In genomic region chr18:35616664-35617423, GRCh38 we compare ENCODE assay signal across 9 cellular contexts. TPM values are rescaled to one million over a fixed set of nuclear protein-coding genes. Genes with fewer than 3 reads are reported as not detected.
DNase-seq lines count a peak whose midpoint lies in the region; ATAC-seq, FAIRE-seq and TF ChIP-seq lines count a peak whose summit lies in the region.
"Had no signal": no experiment of that assay in that cellular context is flagged by ENCODE, and none has a peak within 500 bp of the region (broad histone marks: within the 10 kb centered on the region; RNA-seq: fewer than 3 reads in every experiment).

No MANE protein-coding gene starts in this region.

- peaks cover 0 to 31% (median 17%) of the 10 kb centered on the region in 11 experiments; a peak in 15 of 22 replicates for H3K36me3 ChIP-seq in BLaER1 treated with 17β-estradiol and CSF1 and Interleukin-3, amounts not matched to agents 10 nM and 100 nM
- H3K36me3 ChIP-seq in K562 (ENCODE audit: control insufficient read depth, insufficient read depth, low read length) (no peaks in the 10 kb centered on the region), right lobe of liver (no peaks in the 10 kb centered on the region)
- H3K36me3 ChIP-seq: tibial nerve had no signal

- H3K4me3 ChIP-seq in BLaER1 treated with 17β-estradiol and CSF1 and Interleukin-3, amounts not matched to agents 10 nM and 100 nM, result no peak overlapping the region
- H3K4me3 ChIP-seq in K562 (no peak overlapping the region), right lobe of liver (no peak overlapping the region)
- H3K4me3 ChIP-seq: tibial nerve had no signal

- no peaks in the 10 kb centered on the region for H3K27me3 ChIP-seq in BLaER1 treated with 17β-estradiol and CSF1 and Interleukin-3, amounts not matched to agents 10 nM and 100 nM
- H3K27me3 ChIP-seq in K562 (ENCODE audit: control insufficient read depth in 2 of 2, insufficient read depth in 2 of 2, low read length in 2 of 2) (no peaks in the 10 kb centered on the region), right lobe of liver (no peaks in the 10 kb centered on the region)
- H3K27me3 ChIP-seq: tibial nerve had no signal

- TF ChIP-seq RAD21 in K562 (CRISPR knock-in tag; conservative IDR thresholded peaks at IDR 0.05 in 1 of 2, IDR thresholded peaks at IDR 0.05 in 1 of 2), result no peak

- 29% methylated on average over 6 of the region's 6 CpGs for WGBS in K562 (ENCODE audit: insufficient coverage, low coverage, missing lambda C conversion rate)
- WGBS in right lobe of liver (ENCODE audit: insufficient coverage, low coverage, low lambda C conversion rate, missing lambda C conversion rate), result 46% methylated on average over 4 of the region's 6 CpGs

- H3K9me3 ChIP-seq in BLaER1 treated with 17β-estradiol and CSF1 and Interleukin-3, amounts not matched to agents 10 nM and 100 nM (replicated peaks in 1 of 11), result peaks cover 0 to 15% (median 8%) of the 10 kb centered on the region in 11 experiments; a peak in 14 of 22 replicates
- H3K9me3 ChIP-seq in K562 (replicated peaks; ENCODE audit: control insufficient read depth, insufficient read depth, low read depth, low read length) (no peaks in the 10 kb centered on the region), right lobe of liver (no peaks in the 10 kb centered on the region)
- H3K9me3 ChIP-seq: tibial nerve had no signal

- no peaks in the 10 kb centered on the region for H3K27me3 Mint-ChIP-seq in T-helper 2 cell treated with Interferon-gamma antibody and Interleukin-4, amounts not matched to agents 5 μg/mL and 100 μg/mL, for 36 hours (ENCODE audit: low read depth)

- in situ Hi-C loops in K562 (cut with MboI), result no loop called here

- H3K9me3 Mint-ChIP-seq in T-helper 2 cell treated with Interferon-gamma antibody and Interleukin-4, amounts not matched to agents 5 μg/mL and 100 μg/mL, for 36 hours, result no peaks in the 10 kb centered on the region

- DNase-seq in T-helper 2 cell treated with Interferon-gamma antibody and Interleukin-4, amounts not matched to agents 5 μg/mL and 100 μg/mL, for 36 hours (ENCODE audit: low spot score), result peak; percentile 66
- peak in 2 of 4 experiments; percentile 29 to 42 for DNase-seq in K562 (ENCODE audit: extremely low read depth in 1 of 4, low spot score in 3 of 4)
- peak in 2 of 3 donors; percentile 24 to 38 for DNase-seq in right lobe of liver
- peak; percentile 31 to 48 (median 36) for DNase-seq in stimulated activated CD4-positive, alpha-beta T cell treated with anti-CD3 and anti-CD28 coated beads, TNF-alpha, amount 100 ng/mL, for 48 hours (ENCODE audit: low read depth in 3 of 3)
- no peak for DNase-seq in NCI-H82 treated with DMSO at 0.1 percent for 48 hours (lab: John Stamatoyannopoulos, UW; ENCODE audit: unreplicated experiment)

- no peaks in the 10 kb centered on the region for H3K79me2 ChIP-seq in K562 (ENCODE audit: control insufficient read depth, insufficient read depth, low read length)

- TF ChIP-seq POLR2A in K562 (conservative IDR thresholded peaks at IDR 0.05), result no peak
- TF ChIP-seq POLR2A in right lobe of liver (IDR thresholded peaks at IDR 0.05), result no peak

- peak overlapping the region; percentile 47 to 80 (median 68) for H3K4me2 ChIP-seq in BLaER1 treated with 17β-estradiol and CSF1 and Interleukin-3, amounts not matched to agents 10 nM and 100 nM
- H3K4me2 ChIP-seq in K562 (ENCODE audit: insufficient read depth, low read length), result no peak overlapping the region

- no peaks in the 10 kb centered on the region for H3K9me1 ChIP-seq in K562 (ENCODE audit: control insufficient read depth, insufficient read depth, low read length)

- peak; percentile 100 for ATAC-seq in GM19468 (IDR thresholded peaks at IDR 0.05; ENCODE audit: extremely low read depth, unreplicated experiment)
- ATAC-seq in HG03558 (IDR thresholded peaks at IDR 0.05; ENCODE audit: extremely low read depth, unreplicated experiment), result peak; percentile 99
- ATAC-seq in K562, result peak; percentile 75
- peak; percentile 64 to 85 (median 74) for ATAC-seq in right lobe of liver

- H3K36me3 Mint-ChIP-seq in T-helper 2 cell treated with Interferon-gamma antibody and Interleukin-4, amounts not matched to agents 5 μg/mL and 100 μg/mL, for 36 hours (ENCODE audit: low read depth), result no peaks in the 10 kb centered on the region

- intact Hi-C loops in K562 (cut with micrococcal nuclease), result no loop called here
- intact Hi-C loops in right lobe of liver (cut with DNase I), result no loop called here

- H3K4me3 Mint-ChIP-seq in T-helper 2 cell treated with Interferon-gamma antibody and Interleukin-4, amounts not matched to agents 5 μg/mL and 100 μg/mL, for 36 hours, result no peak overlapping the region

- H3K27ac ChIP-seq in BLaER1 treated with 17β-estradiol and CSF1 and Interleukin-3, amounts not matched to agents 10 nM and 100 nM, result peak overlapping the region in 9 of 11 experiments; percentile 13 to 69 (median 40); a peak in 17 of 22 replicates
- H3K27ac ChIP-seq in K562 (ENCODE audit: extremely low read depth, low read depth, low read length), result peak overlapping the region; percentile 22; the same call in 2 of the 3 replicates
- H3K27ac ChIP-seq in right lobe of liver, result peak overlapping the region in 1 of 3 donors; percentile 18

- CTCF ChIA-PET in K562 (lab: Yijun Ruan, JAX; ENCODE audit: low intra/inter-chr PET ratio), result no interaction called here

- H3K4me1 ChIP-seq in BLaER1 treated with 17β-estradiol and CSF1 and Interleukin-3, amounts not matched to agents 10 nM and 100 nM, result peaks cover 17 to 27% (median 24%) of the 10 kb centered on the region in 10 experiments
- H3K4me1 ChIP-seq in K562 (replicated peaks in 1 of 2; ENCODE audit: control insufficient read depth in 2 of 2, insufficient read depth in 2 of 2, low read length in 2 of 2), result peaks cover 0 to 15% of the 10 kb centered on the region in 2 experiments; a peak in 3 of 5 replicates
- H3K4me1 ChIP-seq in right lobe of liver, result peaks cover 0 to 4% (median 0%) of the 10 kb centered on the region in 4 donors

- no peak for TF ChIP-seq EP300 in K562 (IDR thresholded peaks at IDR 0.05; ENCODE audit: low read length)

- H3K27ac Mint-ChIP-seq in T-helper 2 cell treated with Interferon-gamma antibody and Interleukin-4, amounts not matched to agents 5 μg/mL and 100 μg/mL, for 36 hours, result no peak overlapping the region

- H2AFZ ChIP-seq in K562 (ENCODE audit: low read depth, low read length), result peak overlapping the region; percentile 18; the same call in 1 of the 2 replicates

- POLR2A ChIA-PET in K562 (lab: Yijun Ruan, JAX), result interaction anchor here (0.6 to 3.8 kb wide), 3 partner anchors 8 to 275 kb away, joined by 3 to 22 read pairs (median 3); no protein-coding TSS in a partner anchor

- H4K20me1 ChIP-seq in BLaER1 treated with 17β-estradiol and CSF1 and Interleukin-3, amounts not matched to agents 10 nM and 100 nM, result peaks cover 8 to 89% (median 53%) of the 10 kb centered on the region in 11 experiments; a peak in 17 of 22 replicates
- H4K20me1 ChIP-seq in K562 (replicated peaks; ENCODE audit: control insufficient read depth, insufficient read depth, low read length), result no peaks in the 10 kb centered on the region

- H3K9ac ChIP-seq in BLaER1 treated with 17β-estradiol and CSF1 and Interleukin-3, amounts not matched to agents 10 nM and 100 nM, result peak overlapping the region in 6 of 11 experiments; percentile 7 to 57 (median 34); a peak in 6 of 22 replicates
- no peak overlapping the region for H3K9ac ChIP-seq in K562 (ENCODE audit: insufficient read depth in 1 of 2, low read depth in 2 of 2, low read length in 2 of 2)

- H3K4me1 Mint-ChIP-seq in T-helper 2 cell treated with Interferon-gamma antibody and Interleukin-4, amounts not matched to agents 5 μg/mL and 100 μg/mL, for 36 hours (ENCODE audit: low read depth), result peaks cover 11% of the 10 kb centered on the region

- no peak for FAIRE-seq in K562 (lab: Jason Lieb, UNC)

- BruUV-seq in K562 (replicated peaks; lab: Mats Ljungman, UMichigan), result no TSS peak

- TF ChIP-seq CTCF in K562 (IDR thresholded peaks at IDR 0.05 in 2 of 3, conservative IDR thresholded peaks at IDR 0.05 in 1 of 3; ENCODE audit: insufficient read depth in 2 of 3, low read depth in 1 of 3, low read length in 3 of 3) (no peak), right lobe of liver (IDR thresholded peaks at IDR 0.05) (no peak)

TF ChIP-seq in K562, 482 proteins besides CTCF, POLR2A, EP300 and RAD21 (continues in another document):
- TF ChIP-seq ZNF740 (CRISPR knock-in tag; IDR thresholded peaks at IDR 0.05) (peak; percentile 60; the same call in 1 of the 2 replicates), ZNF740 (tag; IDR thresholded peaks at IDR 0.05) (no peak), KHSRP (IDR thresholded peaks at IDR 0.05) (no peak), ZNF589 (CRISPR knock-in tag; IDR thresholded peaks at IDR 0.05; ENCODE audit: low read depth) (peak; percentile 42; the same call in 1 of the 2 replicates), KAT7 (CRISPR knock-in tag; IDR thresholded peaks at IDR 0.05; ENCODE audit: borderline replicate concordance) (no peak), CREM (IDR thresholded peaks at IDR 0.05; ENCODE audit: low read depth) (0 out of 2 replicates have a peak, but pooled peaks have one; percentile 22)

RNA-seq across cellular contexts. Expression of gene GALNT1, which starts 35.3 kb away (rescaled TPM):
- total RNA-seq in K562 (2011; cell fraction: chromatin; rRNA removed; ENCODE audit: low replicate concordance), result 11.9 and 27.4 TPM in 2 replicates
- total RNA-seq in K562 (2011; cell fraction: nucleolus; rRNA removed), result 9.7 and 13.2 TPM in 2 replicates
- total RNA-seq in K562 (2011; cell fraction: nucleoplasm; rRNA removed), result 30.3 and 39.2 TPM in 2 replicates
- total RNA-seq in K562 (2014; rRNA removed) (23.4 and 26.3 TPM in 2 replicates), K562 (2014; rRNA removed; fragmentation: Illumina TruSeq; extraction: Trizol) (54.1 and 64.5 TPM in 2 replicates), K562 (2015; rRNA removed; fragmentation: Illumina TruSeq; extraction: Trizol) (44.8 and 48.8 TPM in 2 replicates), K562 (2021) (49.6 and 53.0 TPM in 2 replicates), right lobe of liver (10 to 100 TPM; 28.0 to 47.4 (median 40.4) TPM)
- polyA plus RNA-seq in K562 (2011; rRNA removed) (36.6 and 42.8 TPM in 2 replicates), K562 (2014; fragmentation: Illumina TruSeq; extraction: Trizol) (35.4 and 40.2 TPM in 2 replicates), K562 (2014; fragmentation: Nextera tagmentation; extraction: Ambion mirVana) (10 to 100 TPM; 14.4 to 16.0 TPM), K562 (2014; rRNA removed) (20.5 and 22.4 TPM in 2 replicates)
- polyA plus RNA-seq in K562 (2011; cell fraction: cytosol; rRNA removed), result 5.4 and 19.0 TPM in 2 replicates
- polyA plus RNA-seq in K562 (2011; cell fraction: nucleus; rRNA removed), result 3.5 and 10.8 TPM in 2 replicates
- 24.7 and 29.4 TPM in 2 replicates for polyA plus RNA-seq in K562 (2012)
- 67.7 and 99.4 TPM in 2 replicates for polyA minus RNA-seq in K562 (2011; rRNA and poly(A)+ RNA removed)
- polyA minus RNA-seq in K562 (2011; cell fraction: cytosol; rRNA and poly(A)+ RNA removed), result 22.2 and 26.7 TPM in 2 replicates
- polyA minus RNA-seq in K562 (2011; cell fraction: nucleus; rRNA and poly(A)+ RNA removed), result 9.6 and 21.9 TPM in 2 replicates

Comparison
In these comparisons a context has a peak if more than half of its experiments do, and no peak if none do; other contexts are left out.
1. H3K9ac ChIP-seq: peak in BLaER1 treated with 17β-estradiol and CSF1 and Interleukin-3, amounts not matched to agents 10 nM and 100 nM (6 of 11); none in K562 (0 of 2).
2. Peak in every context shown above with its lines, with median percentiles within 50 percentile points of each other: ATAC-seq.